ENCODE assay signal across 7 cellular contexts in the genomic region with DNA sequence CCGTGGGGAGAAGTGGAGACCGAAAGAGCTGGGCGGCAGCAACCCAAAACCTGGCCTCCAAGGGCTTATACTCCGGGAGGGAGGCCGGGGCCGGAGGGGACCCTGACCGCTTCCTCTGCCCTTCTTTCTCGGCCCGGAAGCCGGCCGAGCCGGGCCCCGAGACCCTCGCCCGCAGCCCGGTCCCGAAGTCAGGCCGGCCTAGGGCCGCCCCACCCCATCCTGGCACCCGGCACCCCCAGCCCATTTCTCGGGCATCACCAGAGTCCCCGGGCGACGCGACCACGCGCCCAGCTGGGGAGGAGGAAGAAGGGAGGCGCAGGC. TPM values are rescaled to one million over a fixed set of nuclear protein-coding genes. Genes with fewer than 3 reads are reported as not detected.
A peak's percentile ranks its signal among the peaks of the same experiment; 100 is the strongest.
DNase-seq lines count a peak whose midpoint lies in the region; ATAC-seq and TF ChIP-seq lines count a peak whose summit lies in the region.

No MANE protein-coding gene starts in this region.

- H3K27me3 ChIP-seq in gastroesophageal sphincter (no peaks in the 10 kb centered on the region), sigmoid colon (no peaks in the 10 kb centered on the region)

- H3K4me3 Mint-ChIP-seq in T-cell: peak overlapping the region; percentile 76 to 89 (median 84)

- TF ChIP-seq POLR2A in gastroesophageal sphincter (IDR thresholded peaks at IDR 0.05) (no peak), sigmoid colon (IDR thresholded peaks at IDR 0.05) (no peak)

- no peaks in the 10 kb centered on the region for H3K9me3 Mint-ChIP-seq in T-cell

- peaks cover 23 to 24% (median 23%) of the 10 kb centered on the region in 3 donors for H3K4me1 Mint-ChIP-seq in T-cell

- no peaks in the 10 kb centered on the region for H3K36me3 ChIP-seq in gastroesophageal sphincter
- no peaks in the 10 kb centered on the region for H3K36me3 ChIP-seq in sigmoid colon

- ATAC-seq in GM18909 (IDR thresholded peaks at IDR 0.05; ENCODE audit: poor library complexity, unreplicated experiment) (peak; percentile 16), HG02884 (IDR thresholded peaks at IDR 0.05; ENCODE audit: unreplicated experiment) (peak; percentile 2), T-cell (replicated peaks in 1 of 4) (peak; percentile 1 to 6 (median 2)), gastroesophageal sphincter (peak; percentile 0), GM18520 (IDR thresholded peaks at IDR 0.05; ENCODE audit: unreplicated experiment) (no peak)

- H3K27ac Mint-ChIP-seq in T-cell: peak overlapping the region in 1 of 2 donors; percentile 74

- H3K4me1 ChIP-seq in gastroesophageal sphincter: peaks cover 0 to 26% (median 9%) of the 10 kb centered on the region in 3 donors
- peaks cover 0 to 22% (median 12%) of the 10 kb centered on the region in 4 donors for H3K4me1 ChIP-seq in sigmoid colon

- peak overlapping the region; percentile 86 to 95 (median 94) for H3K27ac ChIP-seq in gastroesophageal sphincter
- H3K27ac ChIP-seq in sigmoid colon: peak overlapping the region; percentile 93 to 97 (median 95)

- peak overlapping the region; percentile 92 to 99 for H3K4me3 ChIP-seq in gastroesophageal sphincter
- peak overlapping the region; percentile 91 to 98 (median 92) for H3K4me3 ChIP-seq in sigmoid colon

- no peaks in the 10 kb centered on the region for H3K9me3 ChIP-seq in gastroesophageal sphincter
- H3K9me3 ChIP-seq in sigmoid colon: no peaks in the 10 kb centered on the region

- no CpG with 5 or more reads among the region's 28 CpGs for WGBS in gastroesophageal sphincter (ENCODE audit: low coverage in 1 of 2), 2 donors
- 0% methylated on average over 28 of the region's 28 CpGs for WGBS in sigmoid colon, 2 donors

- intact Hi-C loops in sigmoid colon (cut with DNase I): loop anchor here (2.0 kb wide), 1 partner anchor 286 kb away; no protein-coding TSS in a partner anchor

- H3K27me3 Mint-ChIP-seq in T-cell: peaks cover 0 to 5% of the 10 kb centered on the region in 2 donors

- TF ChIP-seq CTCF in gastroesophageal sphincter (IDR thresholded peaks at IDR 0.05) (no peak), sigmoid colon (IDR thresholded peaks at IDR 0.05) (no peak)

- CTCF ChIA-PET in T-cell (lab: Charles Lee): interaction anchor here in 1 of 2 donors (1.7 kb wide), 1 partner anchor 66 kb away, joined by 6 read pairs; no protein-coding TSS in a partner anchor

- DNase-seq in T-cell (peak in 4 of 34 experiments; percentile 3 to 5 (median 4)), sigmoid colon (no peak)
- no peak for DNase-seq in activated CD4-positive, alpha-beta T cell treated with anti-CD3 and anti-CD28 coated beads, Interleukin-2, amount 50 U/mL, for 48 hours

- TF ChIP-seq EP300 in gastroesophageal sphincter (IDR thresholded peaks at IDR 0.05): no peak
- no peak for TF ChIP-seq EP300 in sigmoid colon (IDR thresholded peaks at IDR 0.05)

- POLR2A ChIA-PET in T-cell (lab: Charles Lee): interaction anchor here (0.6 to 1.3 kb wide), 5 partner anchors 24 to 1269 kb away, joined by 3 to 9 read pairs (median 5); partner anchors contain the start of gene SYTL3 (in 1 of the 2)

- H3K36me3 Mint-ChIP-seq in T-cell: no peaks in the 10 kb centered on the region

RNA-seq across cellular contexts. Expression of gene ZDHHC14, which starts 0.6 kb away (rescaled TPM):
- total RNA-seq in T-cell (1 to 10 TPM; 2.1 to 3.7 (median 2.6) TPM), gastroesophageal sphincter (10 to 100 TPM in 1 of 4 donors, 1 to 10 TPM in 3; 7.3 to 14.4 (median 8.1) TPM), sigmoid colon (10 to 100 TPM in 2 of 4 donors, 1 to 10 TPM in 2; 7.5 to 12.6 (median 10.7) TPM)
- polyA plus RNA-seq in sigmoid colon: 1 to 10 TPM; 2.4 to 9.6 (median 2.8) TPM

RNA-seq across cellular contexts. Expression of gene TMEM242, which starts 57.1 kb away (rescaled TPM):
- 10 to 100 TPM; 10.3 to 17.9 (median 12.9) TPM for total RNA-seq in T-cell
- 1 to 10 TPM; 6.6 to 8.4 (median 7.6) TPM for total RNA-seq in gastroesophageal sphincter
- 10 to 100 TPM in 1 of 4 donors, 1 to 10 TPM in 3; 6.1 to 10.0 (median 7.7) TPM for total RNA-seq in sigmoid colon
- 1 to 10 TPM; 1.8 to 6.9 (median 3.5) TPM for polyA plus RNA-seq in sigmoid colon
